In genomic region chr16:54998834-54999233, GRCh38 we compare ENCODE assay signal across 28 cellular contexts.
DNase-seq lines count a peak whose midpoint lies in the region; ATAC-seq, FAIRE-seq and TF ChIP-seq lines count a peak whose summit lies in the region.
"Had no signal": no experiment of that assay in that cellular context is flagged by ENCODE, and none has a peak within 500 bp of the region (broad histone marks: within the 10 kb centered on the region; RNA-seq: fewer than 3 reads in every experiment).

No MANE protein-coding gene starts in this region.

- no peak overlapping the region for H3K27ac Mint-ChIP-seq in astrocyte (ENCODE audit: unreplicated experiment)
- H3K27ac Mint-ChIP-seq: CD14-positive monocyte; CD4-positive, alpha-beta memory T cell; CD4-positive, CD25-positive, alpha-beta regulatory T cell; CD8-positive, alpha-beta memory T cell had no signal

- intact Hi-C loops in HepG2 (cut with micrococcal nuclease; ENCODE audit: unreplicated experiment) (no loop called here), right lobe of liver (cut with DNase I) (no loop called here)

- no peaks in the 10 kb centered on the region for H3K23me2 ChIP-seq in H1 (ENCODE audit: low read depth, low read length)

- no peak overlapping the region for H4K5ac ChIP-seq in H1 (ENCODE audit: insufficient read length, low read depth, low read length)

- no peak for TF ChIP-seq EP300 in HepG2 (IDR thresholded peaks at IDR 0.05; ENCODE audit: low read depth in 2 of 2, low read length in 2 of 2)
- no peak for TF ChIP-seq EP300 in HepG2 (CRISPR knock-in tag; IDR thresholded peaks at IDR 0.05; ENCODE audit: borderline replicate concordance)
- TF ChIP-seq EP300 in H1 (IDR thresholded peaks at IDR 0.05; ENCODE audit: borderline replicate concordance in 1 of 2, low read depth in 2 of 2, low read length in 2 of 2) = no peak

- no peak for TF ChIP-seq CTCF in HepG2 (CRISPR knock-in tag; IDR thresholded peaks at IDR 0.05)
- TF ChIP-seq CTCF in right lobe of liver (IDR thresholded peaks at IDR 0.05) = no peak
- no peak for TF ChIP-seq CTCF in astrocyte (IDR thresholded peaks at IDR 0.05; ENCODE audit: insufficient read depth, low read depth, low read length)
- TF ChIP-seq CTCF in H1 (IDR thresholded peaks at IDR 0.05; ENCODE audit: control extremely low read depth in 1 of 3, insufficient read depth in 1 of 3, low read depth in 1 of 3, low read length in 3 of 3) = no peak
- no peak for TF ChIP-seq CTCF in fibroblast of the aortic adventitia (IDR thresholded peaks at IDR 0.05; ENCODE audit: insufficient read depth, low read length)

- no TSS peak for BruUV-seq in HepG2 (replicated peaks; lab: Mats Ljungman, UMichigan)

- H4K91ac ChIP-seq in H1 (replicated peaks; ENCODE audit: insufficient read length, low read length) = no peak overlapping the region

- no peak overlapping the region for H3K18ac ChIP-seq in H1 (ENCODE audit: extremely low read depth, low read length)

- H3K4me2 ChIP-seq in HepG2 (ENCODE audit: low read depth, low read length) (no peak overlapping the region), astrocyte (ENCODE audit: low read length) (no peak overlapping the region), H1 (ENCODE audit: insufficient read depth in 1 of 2, low read depth in 2 of 2, low read length in 2 of 2) (no peak overlapping the region)
- H3K4me2 ChIP-seq: BLaER1 had no signal

- H3K4ac ChIP-seq in H1 (replicated peaks; ENCODE audit: insufficient read length, low read depth, low read length) = no peak overlapping the region

- H4K20me1 ChIP-seq in HepG2 (ENCODE audit: insufficient read depth, low read length) = no peaks in the 10 kb centered on the region
- no peaks in the 10 kb centered on the region for H4K20me1 ChIP-seq in astrocyte (ENCODE audit: insufficient read depth, low read length)
- no peaks in the 10 kb centered on the region for H4K20me1 ChIP-seq in H1 (replicated peaks in 1 of 2; ENCODE audit: control insufficient read depth in 1 of 2, insufficient read depth in 2 of 2, low read length in 2 of 2)
- H4K20me1 ChIP-seq: BLaER1 had no signal

- no peaks in the 10 kb centered on the region for H3K9me3 ChIP-seq in HepG2 (ENCODE audit: low read length)
- no peaks in the 10 kb centered on the region for H3K9me3 ChIP-seq in right lobe of liver
- H3K9me3 ChIP-seq in astrocyte (ENCODE audit: insufficient read depth, low read depth, low read length) = no peaks in the 10 kb centered on the region
- H3K9me3 ChIP-seq in H1 (ENCODE audit: insufficient read depth in 2 of 2, low read depth in 1 of 2, low read length in 1 of 2) = no peaks in the 10 kb centered on the region
- H3K9me3 ChIP-seq: BE2C, BLaER1 had no signal

- no peak overlapping the region for H2AK5ac ChIP-seq in H1 (ENCODE audit: low read depth, low read length)

- H3K4me1 ChIP-seq in HepG2 (ENCODE audit: insufficient read depth, low read length) (no peaks in the 10 kb centered on the region), right lobe of liver (no peaks in the 10 kb centered on the region), astrocyte (ENCODE audit: insufficient read depth, low read length) (peaks cover 17% of the 10 kb centered on the region), H1 (replicated peaks in 1 of 4; ENCODE audit: control insufficient read depth in 3 of 4, insufficient read depth in 4 of 4, low read length in 3 of 4) (no peaks in the 10 kb centered on the region)
- H3K4me1 ChIP-seq: BE2C, BLaER1 had no signal

- no peak overlapping the region for H2BK12ac ChIP-seq in H1 (ENCODE audit: low read depth, low read length)

- no peak overlapping the region for H3K9ac ChIP-seq in HepG2 (ENCODE audit: insufficient read depth, low read depth, low read length)
- no peak overlapping the region for H3K9ac ChIP-seq in astrocyte (ENCODE audit: low read length)
- H3K9ac ChIP-seq in H1 (replicated peaks in 1 of 4; ENCODE audit: extremely low read depth in 1 of 4, low read depth in 3 of 4, low read length in 3 of 4) = no peak overlapping the region
- H3K9ac ChIP-seq: BLaER1 had no signal

- peaks cover 0 to 22% of the 10 kb centered on the region in 2 experiments; a peak in 2 of 5 replicates for H3K27me3 ChIP-seq in HepG2 (ENCODE audit: control insufficient read depth in 1 of 2, insufficient read depth in 2 of 2, low read length in 2 of 2)
- H3K27me3 ChIP-seq in right lobe of liver = no peaks in the 10 kb centered on the region
- peaks cover 2% of the 10 kb centered on the region for H3K27me3 ChIP-seq in astrocyte (ENCODE audit: insufficient read depth, low read length)
- H3K27me3 ChIP-seq in H1 (replicated peaks in 1 of 4; ENCODE audit: control insufficient read depth in 3 of 4, extremely low read depth in 1 of 4, insufficient read depth in 3 of 4, low read length in 3 of 4) = no peaks in the 10 kb centered on the region
- H3K27me3 ChIP-seq: BLaER1 had no signal

- no peak for DNase-seq in HepG2 (ENCODE audit: low spot score)
- no peak for DNase-seq in right lobe of liver
- DNase-seq in astrocyte (ENCODE audit: low read depth) = peak; percentile 7
- no peak for DNase-seq in H1 (ENCODE audit: low read depth in 1 of 2, low spot score in 2 of 2)
- peak; percentile 23 for DNase-seq in fibroblast of the aortic adventitia (ENCODE audit: low read depth)
- DNase-seq in activated effector memory CD4-positive, alpha-beta T cell treated with anti-CD3 and anti-CD28 coated beads, Interleukin-2, amount 50 U/mL, for 16 hours = no peak
- no peak for DNase-seq in stimulated activated CD4-positive, alpha-beta T cell treated with anti-CD3 and anti-CD28 coated beads, Interleukin-12 subunit alpha, Interleukin-12 subunit beta, amount 100 ng/mL, for 4 hours
- DNase-seq in activated naive CD4-positive, alpha-beta T cell treated with Interleukin-2 at 50 U/mL for 16 hours = no peak
- DNase-seq: ACHN; BE2C; C1 segment of cervical spinal cord; CD4-positive, alpha-beta memory T cell; CD4-positive, CD25-positive, alpha-beta regulatory T cell; CD8-positive, alpha-beta memory T cell; COR-L47; DMS 273 treated with DMSO at 0.1 percent for 48 hours; DMS153; DMS53; DMS79; DND-41; EL; GDM1 had no signal

- H3K4me3 ChIP-seq in HepG2 (replicated peaks in 1 of 3; ENCODE audit: insufficient read depth in 1 of 3, low read depth in 2 of 3, low read length in 3 of 3) (no peak overlapping the region), right lobe of liver (no peak overlapping the region), astrocyte (ENCODE audit: insufficient read depth, low read depth, low read length) (no peak overlapping the region), H1 (ENCODE audit: extremely low read depth in 1 of 4, insufficient read depth in 2 of 4, low read depth in 3 of 4, low read length in 4 of 4) (no peak overlapping the region), fibroblast of the aortic adventitia (ENCODE audit: low read depth, low read length) (no peak overlapping the region)
- H3K4me3 ChIP-seq: BLaER1, GM12878 had no signal

- H3K9me3 Mint-ChIP-seq in astrocyte (ENCODE audit: unreplicated experiment) = peaks cover 2% of the 10 kb centered on the region
- H3K9me3 Mint-ChIP-seq: CD4-positive, alpha-beta memory T cell; CD4-positive, CD25-positive, alpha-beta regulatory T cell; CD8-positive, alpha-beta memory T cell had no signal

- H3K27ac ChIP-seq in HepG2 (ENCODE audit: extremely low read length, insufficient read depth, low read length) (no peak overlapping the region), right lobe of liver (no peak overlapping the region), astrocyte (ENCODE audit: low read depth, low read length) (no peak overlapping the region), H1 (ENCODE audit: low read depth, low read length) (no peak overlapping the region)
- H3K27ac ChIP-seq: 22Rv1, BLaER1 had no signal

- H3K4me3 Mint-ChIP-seq in astrocyte (ENCODE audit: unreplicated experiment) = no peak overlapping the region
- H3K4me3 Mint-ChIP-seq: CD14-positive monocyte; CD4-positive, alpha-beta memory T cell; CD4-positive, CD25-positive, alpha-beta regulatory T cell; CD8-positive, alpha-beta memory T cell had no signal

- H3K4me1 Mint-ChIP-seq in astrocyte (ENCODE audit: low read depth, unreplicated experiment) = peaks cover 6% of the 10 kb centered on the region
- H3K4me1 Mint-ChIP-seq: CD14-positive monocyte; CD4-positive, alpha-beta memory T cell; CD4-positive, CD25-positive, alpha-beta regulatory T cell; CD8-positive, alpha-beta memory T cell had no signal

- no peak overlapping the region for H2BK120ac ChIP-seq in H1 (replicated peaks; ENCODE audit: low read depth, low read length)

- FAIRE-seq in HepG2 (lab: Jason Lieb, UNC) (no peak), astrocyte (lab: Jason Lieb, UNC) (no peak), H1 (lab: Jason Lieb, UNC) (no peak)
- FAIRE-seq: GM12878, GM12892, GM18507 had no signal

- no peaks in the 10 kb centered on the region for H3K79me1 ChIP-seq in H1 (ENCODE audit: low read depth, low read length)

- H2AFZ ChIP-seq in HepG2 (ENCODE audit: low read length) = no peak overlapping the region
- H2AFZ ChIP-seq in astrocyte (ENCODE audit: low read depth, low read length) = no peak overlapping the region
- no peak overlapping the region for H2AFZ ChIP-seq in H1 (ENCODE audit: low read length)

- H3K23ac ChIP-seq in H1 (ENCODE audit: insufficient read length) = no peak overlapping the region

- ATAC-seq in HepG2 = no peak
- ATAC-seq in right lobe of liver = no peak
- ATAC-seq: GM12878 had no signal

- no peaks in the 10 kb centered on the region for H3K79me2 ChIP-seq in HepG2 (ENCODE audit: insufficient read depth, low read length)
- no peaks in the 10 kb centered on the region for H3K79me2 ChIP-seq in astrocyte (ENCODE audit: insufficient read depth, low read length)
- H3K79me2 ChIP-seq in H1 (ENCODE audit: control insufficient read depth in 1 of 2, insufficient read depth in 2 of 2, low read length in 2 of 2) = no peaks in the 10 kb centered on the region

- no peaks in the 10 kb centered on the region for H3K36me3 ChIP-seq in HepG2 (replicated peaks in 1 of 2; ENCODE audit: control insufficient read depth in 1 of 2, insufficient read depth in 2 of 2, low read length in 2 of 2)
- H3K36me3 ChIP-seq in right lobe of liver = no peaks in the 10 kb centered on the region
- H3K36me3 ChIP-seq in astrocyte (ENCODE audit: insufficient read depth, low read length) = no peaks in the 10 kb centered on the region
- H3K36me3 ChIP-seq in H1 (ENCODE audit: control insufficient read depth in 2 of 4, insufficient read depth in 4 of 4, low read length in 3 of 4) = no peaks in the 10 kb centered on the region
- H3K36me3 ChIP-seq: BE2C, BLaER1 had no signal

- no peak for TF ChIP-seq RAD21 in HepG2 (CRISPR knock-in tag; IDR thresholded peaks at IDR 0.05)
- no peak for TF ChIP-seq RAD21 in H1 (IDR thresholded peaks at IDR 0.05 in 1 of 2, conservative IDR thresholded peaks at IDR 0.05 in 1 of 2; ENCODE audit: low read depth in 2 of 2, low read length in 2 of 2)

- H4K8ac ChIP-seq in H1 (ENCODE audit: extremely low read depth, insufficient read depth, low read length) = no peak overlapping the region

- no peak overlapping the region for H3K56ac ChIP-seq in H1 (replicated peaks; ENCODE audit: insufficient read length, low read depth, low read length)

- in situ Hi-C loops in HepG2 (cut with HindIII; ENCODE audit: extremely low pct_ligation_motif_present, low pct_unique_long_range_greater_than_20kb) = no loop called here

- TF ChIP-seq POLR2A in HepG2 (IDR thresholded peaks at IDR 0.05; ENCODE audit: insufficient read depth in 1 of 2, low read depth in 2 of 2, low read length in 2 of 2) = no peak
- TF ChIP-seq POLR2A in right lobe of liver (IDR thresholded peaks at IDR 0.05) = no peak
- no peak for TF ChIP-seq POLR2A in H1 (IDR thresholded peaks at IDR 0.05; ENCODE audit: control extremely low read depth in 1 of 2, low read depth in 2 of 2, low read length in 2 of 2)

- H3K36me3 Mint-ChIP-seq in astrocyte (ENCODE audit: low read depth, unreplicated experiment) = no peaks in the 10 kb centered on the region
- H3K36me3 Mint-ChIP-seq: CD14-positive monocyte; CD4-positive, alpha-beta memory T cell; CD4-positive, CD25-positive, alpha-beta regulatory T cell; CD8-positive, alpha-beta memory T cell had no signal

- H2BK5ac ChIP-seq in H1 (ENCODE audit: low read depth, low read length) = no peak overlapping the region

- peaks cover 27% of the 10 kb centered on the region for H3K27me3 Mint-ChIP-seq in astrocyte (ENCODE audit: low read depth, unreplicated experiment)
- H3K27me3 Mint-ChIP-seq: CD4-positive, CD25-positive, alpha-beta regulatory T cell had no signal

- H2BK15ac ChIP-seq in H1 (ENCODE audit: low read length) = no peak overlapping the region

- no peak overlapping the region for H2BK20ac ChIP-seq in H1 (ENCODE audit: low read length)

- 0% methylated on average over 1 of the region's 1 CpG for WGBS in HepG2 (ENCODE audit: low lambda C conversion rate)
- WGBS in right lobe of liver (ENCODE audit: insufficient coverage, low coverage, low lambda C conversion rate, missing lambda C conversion rate) = 17% methylated on average over 1 of the region's 1 CpG
- 94% methylated on average over 1 of the region's 1 CpG; no CpG with 5 or more reads in 1 of the 2 experiments for WGBS in H1 (ENCODE audit: extremely low coverage in 1 of 2, insufficient coverage in 1 of 2, insufficient read length in 1 of 2, insufficient replicate concordance in 2 of 2, low coverage in 1 of 2, low lambda C conversion rate in 2 of 2, missing lambda C conversion rate in 1 of 2), 2 experiments

- no peak overlapping the region for H3K14ac ChIP-seq in H1 (ENCODE audit: insufficient read length)

- POLR2A ChIA-PET in HepG2 (lab: Yijun Ruan, JAX) = no interaction called here
- POLR2A ChIA-PET in H1 (lab: Charles Lee; ENCODE audit: partially characterized antibody) = no interaction called here

- CTCF ChIA-PET in HepG2 (lab: Yijun Ruan, JAX; ENCODE audit: low intra/inter-chr PET ratio, low total read pairs) (no interaction called here), H1 (lab: Charles Lee; ENCODE audit: partially characterized antibody) (interaction anchor here (1.7 kb wide), 1 partner anchor 259 kb away, joined by 5 read pairs; no protein-coding TSS in a partner anchor)

Comparison
In these comparisons a context has a peak if more than half of its experiments do, and no peak if none do; other contexts are left out.
1. DNase-seq: peak in astrocyte (single experiment) and fibroblast of the aortic adventitia (single experiment); none in HepG2 (single experiment), right lobe of liver (0 of 3), H1 (0 of 2), activated effector memory CD4-positive, alpha-beta T cell treated with anti-CD3 and anti-CD28 coated beads, Interleukin-2, amount 50 U/mL, for 16 hours (single experiment), stimulated activated CD4-positive, alpha-beta T cell treated with anti-CD3 and anti-CD28 coated beads, Interleukin-12 subunit alpha, Interleukin-12 subunit beta, amount 100 ng/mL, for 4 hours (single experiment) and activated naive CD4-positive, alpha-beta T cell treated with Interleukin-2 at 50 U/mL for 16 hours (single experiment).
2. Of the 41 proteins assayed by ChIP-seq in both HepG2 and H1: peak only in HepG2: none; only in H1: KDM1A; in both: none; in neither: 40.